In genomic region chr7:17988858-17989257, GRCh38 we compare ENCODE assay signal across 3 cellular contexts.
TF ChIP-seq lines count a peak whose summit lies in the region.

No MANE protein-coding gene starts in this region.

TF ChIP-seq in GM23338, 12 proteins besides CTCF, POLR2A, EP300 and RAD21 (continues in another document):
- TF ChIP-seq CREB1 (CRISPR knock-in tag; IDR thresholded peaks at IDR 0.05; ENCODE audit: low read depth) (no peak), EZH2 (IDR thresholded peaks at IDR 0.05; ENCODE audit: low read depth, unreplicated experiment) (no peak), ETS1 (IDR thresholded peaks at IDR 0.05) (no peak), REST (IDR thresholded peaks at IDR 0.05; ENCODE audit: unreplicated experiment) (no peak), ZNF114 (CRISPR knock-in tag; IDR thresholded peaks at IDR 0.05) (no peak), POLR2AphosphoS5 (IDR thresholded peaks at IDR 0.05; ENCODE audit: low read depth) (no peak), NANOG (IDR thresholded peaks at IDR 0.05; ENCODE audit: borderline replicate concordance) (no peak), ZNF331 (CRISPR knock-in tag; IDR thresholded peaks at IDR 0.05; ENCODE audit: low read depth) (no peak)

TF ChIP-seq in IMR-90, 13 proteins besides CTCF, POLR2A, EP300 and RAD21:
- TF ChIP-seq ELK1 (IDR thresholded peaks at IDR 0.05; ENCODE audit: borderline replicate concordance, low read depth, low read length) (no peak), RFX5 (IDR thresholded peaks at IDR 0.05; ENCODE audit: low read depth, low read length) (no peak), FOS (IDR thresholded peaks at IDR 0.05; ENCODE audit: low read depth, low read length) (no peak), CEBPB (IDR thresholded peaks at IDR 0.05; ENCODE audit: low read depth, low read length) (no peak), USF2 (IDR thresholded peaks at IDR 0.05; ENCODE audit: low read depth, low read length) (no peak), SMC3 (IDR thresholded peaks at IDR 0.05; ENCODE audit: low read depth, low read length) (no peak), MAFK (IDR thresholded peaks at IDR 0.05; ENCODE audit: low read depth, low read length) (no peak), MAZ (IDR thresholded peaks at IDR 0.05; ENCODE audit: borderline replicate concordance, low read depth, low read length) (no peak), MXI1 (IDR thresholded peaks at IDR 0.05; ENCODE audit: borderline replicate concordance, low read depth, low read length) (no peak), BHLHE40 (IDR thresholded peaks at IDR 0.05; ENCODE audit: low read depth, low read length) (no peak), CHD1 (IDR thresholded peaks at IDR 0.05; ENCODE audit: low read depth, low read length) (no peak), RCOR1 (IDR thresholded peaks at IDR 0.05; ENCODE audit: insufficient replicate concordance, low read length) (no peak), NFE2L2 (IDR thresholded peaks at IDR 0.05; ENCODE audit: low read depth, low read length) (no peak)

TF ChIP-seq in H1, 55 proteins besides CTCF, POLR2A, EP300 and RAD21:
- TF ChIP-seq CHD2 (IDR thresholded peaks at IDR 0.05; ENCODE audit: low read length) (no peak), CEBPB (IDR thresholded peaks at IDR 0.05; ENCODE audit: low read depth, low read length) (no peak), SIN3A (conservative IDR thresholded peaks at IDR 0.05 in 1 of 2, IDR thresholded peaks at IDR 0.05 in 1 of 2; ENCODE audit: low read depth in 1 of 2, low read length in 2 of 2) (no peak), RFX5 (IDR thresholded peaks at IDR 0.05; ENCODE audit: borderline replicate concordance, low read depth, low read length) (no peak), HDAC6 (IDR thresholded peaks at IDR 0.05; ENCODE audit: low read depth, low read length) (no peak), TCF12 (IDR thresholded peaks at IDR 0.05; ENCODE audit: low read depth, low read length) (no peak), KDM5A (IDR thresholded peaks at IDR 0.05; ENCODE audit: low read length) (no peak), USF2 (IDR thresholded peaks at IDR 0.05; ENCODE audit: low read length) (no peak), SP2 (IDR thresholded peaks at IDR 0.05; ENCODE audit: low read length) (no peak)
